13 cellular contexts compared by ENCODE assay signal in the genomic region with DNA sequence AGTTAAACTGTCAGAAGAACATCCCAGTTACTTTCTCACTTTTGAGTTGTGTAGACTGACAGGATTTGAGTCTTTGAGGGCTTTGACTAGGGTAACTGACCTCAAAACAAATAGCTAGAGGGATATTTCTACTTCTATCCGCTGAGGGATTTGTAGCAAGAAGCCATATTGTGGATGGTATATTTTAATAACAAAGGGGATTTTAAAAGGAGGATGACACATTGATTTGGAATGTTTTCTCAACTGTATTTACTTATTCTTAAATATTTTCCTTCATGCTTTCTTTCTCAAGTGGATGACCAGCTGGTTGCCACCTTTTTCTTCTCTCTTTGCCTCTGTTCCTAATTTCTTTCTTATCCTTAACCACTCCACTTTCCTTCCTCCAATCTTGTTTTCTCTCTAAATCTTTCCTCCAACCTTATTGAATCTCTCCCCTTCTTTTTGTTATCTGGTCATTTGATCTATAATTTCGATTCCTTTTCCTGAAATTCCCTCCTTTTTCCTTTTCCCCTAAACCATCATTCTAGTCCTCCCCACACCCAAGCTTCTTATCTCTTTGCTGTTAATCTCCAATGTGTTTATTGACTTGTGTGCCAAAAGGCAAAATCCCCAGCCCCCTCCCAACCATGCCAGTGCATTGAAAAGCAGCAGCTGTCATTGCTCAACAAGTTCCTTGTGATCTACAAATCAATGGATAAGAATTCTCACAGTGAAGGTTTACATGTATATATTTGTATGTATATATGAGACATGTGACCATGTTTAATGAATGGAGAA.
DNase-seq lines count a peak whose midpoint lies in the region; TF ChIP-seq lines count a peak whose summit lies in the region.
"Had no signal": no experiment of that assay in that cellular context is flagged by ENCODE, and none has a peak within 500 bp of the region (broad histone marks: within the 10 kb centered on the region; RNA-seq: fewer than 3 reads in every experiment).

No MANE protein-coding gene starts in this region.

- POLR2A ChIA-PET in PC-9 (lab: Charles Lee; ENCODE audit: unreplicated experiment) = no interaction called here

- WGBS in esophagus squamous epithelium, 2 donors = 63 to 67% methylated on average over 2 of the region's 2 CpGs

- H3K27me3 ChIP-seq in PC-9 (ENCODE audit: insufficient read depth, low read depth) = no peaks in the 10 kb centered on the region
- H3K27me3 ChIP-seq in esophagus squamous epithelium = no peaks in the 10 kb centered on the region
- no peaks in the 10 kb centered on the region for H3K27me3 ChIP-seq in neural progenitor cell
- H3K27me3 ChIP-seq: MG63 had no signal

- H3K79me2 ChIP-seq in PC-9 (ENCODE audit: low read depth) (no peaks in the 10 kb centered on the region), neural progenitor cell (ENCODE audit: low read depth) (no peaks in the 10 kb centered on the region)

- H4K20me1 ChIP-seq in PC-9 (ENCODE audit: insufficient read depth) = no peaks in the 10 kb centered on the region
- no peaks in the 10 kb centered on the region for H4K20me1 ChIP-seq in neural progenitor cell (ENCODE audit: low read depth)

- no peaks in the 10 kb centered on the region for H3K27me3 Mint-ChIP-seq in neural progenitor cell (ENCODE audit: insufficient read depth, low read depth)
- H3K27me3 Mint-ChIP-seq: brain; CD4-positive, alpha-beta memory T cell had no signal

- H3K9ac ChIP-seq in neural progenitor cell = no peak overlapping the region

- H3K4me2 ChIP-seq in PC-9 (peak overlapping the region; percentile 25), neural progenitor cell (peak overlapping the region; percentile 41)

- no peak overlapping the region for H3K4me3 ChIP-seq in PC-9
- no peak overlapping the region for H3K4me3 ChIP-seq in esophagus squamous epithelium
- H3K4me3 ChIP-seq in neural progenitor cell = no peak overlapping the region
- H3K4me3 ChIP-seq: MG63 had no signal

- peaks cover 4% of the 10 kb centered on the region for H3K4me1 Mint-ChIP-seq in neural progenitor cell
- H3K4me1 Mint-ChIP-seq: brain; CD4-positive, alpha-beta memory T cell had no signal

- DNase-seq in D341Med (ENCODE audit: low spot score) (peak; percentile 28), PC-9 (peak in 1 of 2 experiments; percentile 61), esophagus squamous epithelium (lab: John Stamatoyannopoulos, UW) (no peak), neural progenitor cell (ENCODE audit: low spot score) (no peak), nucleus accumbens (lab: John Stamatoyannopoulos, UW) (no peak), GOT3 (lab: John Stamatoyannopoulos, UW) (no peak), GM03348 (ENCODE audit: low spot score) (no peak), iPS-NIHi11 (ENCODE audit: low spot score) (no peak)
- DNase-seq: CD4-positive, alpha-beta memory T cell; MG63; NCI-H524; T-helper 1 cell had no signal

- no TSS peak for BruUV-seq in PC-9 (replicated peaks; lab: Mats Ljungman, UMichigan)

- H3K4me3 Mint-ChIP-seq in neural progenitor cell = no peak overlapping the region
- H3K4me3 Mint-ChIP-seq: brain; CD4-positive, alpha-beta memory T cell had no signal

- H3K9me3 Mint-ChIP-seq in neural progenitor cell = peaks cover 5% of the 10 kb centered on the region

- H3K9me3 ChIP-seq in PC-9 (ENCODE audit: insufficient read depth, low read depth) (peaks cover 3% of the 10 kb centered on the region; the same call in 1 of the 2 replicates), esophagus squamous epithelium (no peaks in the 10 kb centered on the region), neural progenitor cell (ENCODE audit: low read depth) (no peaks in the 10 kb centered on the region)
- H3K9me3 ChIP-seq: MG63 had no signal

- H3F3A ChIP-seq in PC-9 (ENCODE audit: insufficient read depth, low read depth) = peaks cover 27% of the 10 kb centered on the region
- H3F3A ChIP-seq in neural progenitor cell (ENCODE audit: low read depth) = no peaks in the 10 kb centered on the region

- CTCF ChIA-PET in PC-9 (lab: Charles Lee) = no interaction called here

- H3K27ac ChIP-seq in PC-9 (peak overlapping the region; percentile 91), esophagus squamous epithelium (peak overlapping the region in 3 of 4 donors; percentile 69 to 74 (median 70)), neural progenitor cell (peak overlapping the region; percentile 19)

- H3K4me1 ChIP-seq in PC-9 (replicated peaks; ENCODE audit: insufficient read depth) (peaks cover 44% of the 10 kb centered on the region), esophagus squamous epithelium (peaks cover 20 to 49% (median 34%) of the 10 kb centered on the region in 3 donors), neural progenitor cell (peaks cover 14% of the 10 kb centered on the region)

- peaks cover 5% of the 10 kb centered on the region; the same call in 1 of the 2 replicates for H3K9me2 ChIP-seq in PC-9 (ENCODE audit: insufficient read depth)

- H3K36me3 Mint-ChIP-seq in neural progenitor cell = peaks cover 3% of the 10 kb centered on the region
- H3K36me3 Mint-ChIP-seq: brain had no signal

- H3K36me3 ChIP-seq in PC-9 (ENCODE audit: low read depth) = no peaks in the 10 kb centered on the region
- H3K36me3 ChIP-seq in esophagus squamous epithelium = no peaks in the 10 kb centered on the region
- no peaks in the 10 kb centered on the region for H3K36me3 ChIP-seq in neural progenitor cell
- H3K36me3 ChIP-seq: MG63 had no signal

- intact Hi-C loops in PC-9 (cut with micrococcal nuclease; ENCODE audit: unreplicated experiment) (loop anchor here (5.0 kb wide), 2 partner anchors 269 to 289 kb away; no protein-coding TSS in a partner anchor), esophagus squamous epithelium (cut with DNase I) (no loop called here)

- no peak overlapping the region for H3K27ac Mint-ChIP-seq in neural progenitor cell
- H3K27ac Mint-ChIP-seq: CD4-positive, alpha-beta memory T cell had no signal

- H2AFZ ChIP-seq in PC-9 = no peak overlapping the region
- H2AFZ ChIP-seq in neural progenitor cell (replicated peaks) = no peak overlapping the region

- TF ChIP-seq POLR2A in esophagus squamous epithelium (IDR thresholded peaks at IDR 0.05) = no peak

- no peak for TF ChIP-seq CTCF in PC-9 (conservative IDR thresholded peaks at IDR 0.05)
- no peak for TF ChIP-seq CTCF in esophagus squamous epithelium (IDR thresholded peaks at IDR 0.05)
- no peak for TF ChIP-seq CTCF in neural progenitor cell (IDR thresholded peaks at IDR 0.05)

Comparison
In these comparisons a context has a peak if more than half of its experiments do, and no peak if none do; other contexts are left out.
1. H3K27ac ChIP-seq: peak in every context shown above with its lines; median percentile 91 in PC-9; 70 in esophagus squamous epithelium; 19 in neural progenitor cell.